Comparison of ENCODE assay signal across 11 cellular contexts in the genomic region with DNA sequence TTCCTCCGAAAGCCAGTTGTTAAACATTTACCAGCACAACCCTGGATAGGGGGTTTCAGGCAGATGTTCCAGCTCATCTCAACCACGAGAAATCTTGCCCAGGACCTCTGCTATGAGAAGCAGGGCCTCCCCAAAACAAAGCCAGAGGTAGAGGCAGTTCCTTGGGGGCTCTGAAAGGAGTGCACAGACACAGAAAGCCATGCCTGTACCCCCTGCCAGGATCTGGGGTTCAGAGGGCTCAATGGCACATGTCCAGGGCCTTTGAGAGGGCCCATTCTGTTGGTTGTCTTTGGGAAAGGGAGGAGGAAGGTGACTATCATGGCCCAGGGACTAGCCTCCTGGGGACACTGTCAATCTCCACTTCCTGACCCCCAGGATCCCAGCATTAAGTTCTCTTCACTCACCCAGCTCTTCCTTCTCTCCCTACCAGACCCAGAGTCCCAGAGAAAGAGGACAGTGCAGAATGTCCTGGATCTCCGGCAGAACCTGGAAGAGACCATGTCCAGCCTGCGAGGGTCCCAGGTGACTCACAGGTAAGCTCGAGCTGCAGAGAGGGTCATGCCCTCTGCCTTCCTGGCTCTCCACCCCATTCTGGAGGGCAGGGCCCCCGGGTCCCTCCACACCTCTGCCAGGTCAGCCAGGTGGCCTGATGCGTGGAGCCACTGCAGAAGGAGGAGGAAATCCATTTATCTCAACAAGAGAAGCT.
A peak's percentile ranks its signal among the peaks of the same experiment; 100 is the strongest.
DNase-seq lines count a peak whose midpoint lies in the region; ATAC-seq, FAIRE-seq and TF ChIP-seq lines count a peak whose summit lies in the region.
"Had no signal": no experiment of that assay in that cellular context is flagged by ENCODE, and none has a peak within 500 bp of the region (broad histone marks: within the 10 kb centered on the region; RNA-seq: fewer than 3 reads in every experiment).

No MANE protein-coding gene starts in this region.

- DNase-seq in Calu3 (no peak), keratinocyte (ENCODE audit: low read depth, low spot score) (no peak), frontal cortex (ENCODE audit: low spot score in 2 of 2) (no peak), SJCRH30 (no peak), 8988T (no peak)
- DNase-seq: NCI-H2081 had no signal

- no TSS peak for BruUV-seq in Calu3 (replicated peaks; lab: Mats Ljungman, UMichigan)

- TF ChIP-seq CTCF in Calu3 (IDR thresholded peaks at IDR 0.05; ENCODE audit: unreplicated experiment) (no peak), keratinocyte (optimal IDR thresholded peaks at IDR 0.05 in 1 of 3, IDR thresholded peaks at IDR 0.05 in 1 of 3, conservative IDR thresholded peaks at IDR 0.05 in 1 of 3; ENCODE audit: extremely low read depth in 1 of 3, insufficient read depth in 2 of 3, low read length in 3 of 3) (no peak)

- H3K36me3 ChIP-seq in keratinocyte (ENCODE audit: control insufficient read depth in 2 of 2, extremely low read depth in 1 of 2, insufficient read depth in 2 of 2, low read length in 2 of 2) (no peaks in the 10 kb centered on the region), skeletal muscle tissue (ENCODE audit: control insufficient read depth in 3 of 3, insufficient read depth in 3 of 3, low read length in 3 of 3) (no peaks in the 10 kb centered on the region), SJCRH30 (peaks cover 23% of the 10 kb centered on the region)

- H3K27me3 ChIP-seq in keratinocyte (ENCODE audit: control insufficient read depth, extremely low read depth, insufficient read depth, low read length): no peaks in the 10 kb centered on the region
- no peaks in the 10 kb centered on the region for H3K27me3 ChIP-seq in skeletal muscle tissue (ENCODE audit: control insufficient read depth in 3 of 3, insufficient read depth in 3 of 3, low read length in 3 of 3)
- no peaks in the 10 kb centered on the region for H3K27me3 ChIP-seq in SJCRH30
- H3K27me3 ChIP-seq: BE2C had no signal

- no peak overlapping the region for H2AFZ ChIP-seq in keratinocyte (ENCODE audit: control insufficient read depth, low read length)

- peak overlapping the region; percentile 99 for H3K27ac ChIP-seq in angular gyrus (ENCODE audit: low read depth, low read length)
- peak overlapping the region; percentile 94 for H3K27ac ChIP-seq in keratinocyte (ENCODE audit: control insufficient read depth, insufficient read depth, low read length)
- H3K27ac ChIP-seq in skeletal muscle tissue (ENCODE audit: low read depth, low read length): peak overlapping the region; percentile 87
- no peak overlapping the region for H3K27ac ChIP-seq in SJCRH30

- no peaks in the 10 kb centered on the region for H4K20me1 ChIP-seq in keratinocyte (ENCODE audit: control insufficient read depth, extremely low read depth, insufficient read depth, low read length)

- dilution Hi-C loops in keratinocyte (cut with MboI; ENCODE audit: extremely low pct_ligation_motif_present, low sequenced_read_pairs): no loop called here

- H3K4me2 ChIP-seq in keratinocyte (ENCODE audit: control insufficient read depth, extremely low read depth, insufficient read depth, low read depth, low read length): peak overlapping the region; percentile 49

- no peak for ATAC-seq in GM21737 (IDR thresholded peaks at IDR 0.05; ENCODE audit: unreplicated experiment)

- peaks cover 25% of the 10 kb centered on the region for H3K4me1 Mint-ChIP-seq in Calu3 (ENCODE audit: low read depth, unreplicated experiment)

- H3K79me2 ChIP-seq in keratinocyte (ENCODE audit: control insufficient read depth, insufficient read depth, low read length): no peaks in the 10 kb centered on the region

- peak overlapping the region; percentile 98 for H3K27ac Mint-ChIP-seq in Calu3 (ENCODE audit: unreplicated experiment)

- H3K9ac ChIP-seq in keratinocyte (ENCODE audit: control insufficient read depth, extremely low read depth, insufficient read depth, low read length) (peak overlapping the region; percentile 62), skeletal muscle tissue (ENCODE audit: low read depth in 1 of 3, low read length in 3 of 3) (peak overlapping the region in 1 of 3 donors; percentile 75)

- no peak overlapping the region for H3K4me3 ChIP-seq in keratinocyte (ENCODE audit: control insufficient read depth in 2 of 3, extremely low read depth in 1 of 3, insufficient read depth in 2 of 3, low read depth in 1 of 3, low read length in 3 of 3)
- peak overlapping the region in 2 of 3 donors; percentile 4 to 38 for H3K4me3 ChIP-seq in skeletal muscle tissue (ENCODE audit: low read length in 3 of 3)
- H3K4me3 ChIP-seq in SJCRH30: no peak overlapping the region

- peaks cover 13% of the 10 kb centered on the region for H3K36me3 Mint-ChIP-seq in Calu3 (ENCODE audit: insufficient read depth, unreplicated experiment)

- FAIRE-seq in keratinocyte (lab: Jason Lieb, UNC): no peak
- no peak for FAIRE-seq in frontal cortex (lab: Jason Lieb, UNC)
- FAIRE-seq: G401.6 had no signal

- intact Hi-C loops in Calu3 (cut with micrococcal nuclease; ENCODE audit: unreplicated experiment): loop anchor here (5.0 kb wide), 1 partner anchor 270 kb away; a partner anchor contains a TSS

- H3K9me3 Mint-ChIP-seq in Calu3 (ENCODE audit: low read depth, unreplicated experiment): no peaks in the 10 kb centered on the region

- H3K9me3 ChIP-seq in keratinocyte (ENCODE audit: control insufficient read depth, low read depth, low read length): no peaks in the 10 kb centered on the region
- H3K9me3 ChIP-seq in skeletal muscle tissue (ENCODE audit: control insufficient read depth in 3 of 3, low read length in 3 of 3): no peaks in the 10 kb centered on the region
- H3K9me3 ChIP-seq in SJCRH30 (replicated peaks): no peaks in the 10 kb centered on the region
- H3K9me3 ChIP-seq: BE2C had no signal

- no peaks in the 10 kb centered on the region for H3K27me3 Mint-ChIP-seq in Calu3 (ENCODE audit: unreplicated experiment)

- H3K9me1 ChIP-seq in keratinocyte (ENCODE audit: control insufficient read depth, extremely low read depth, insufficient read depth, low read length): peaks cover 2% of the 10 kb centered on the region

- CTCF ChIA-PET in Calu3 (lab: Charles Lee): interaction anchor here (1.2 to 4.2 kb wide), 7 partner anchors 27 to 200 kb away, joined by 3 to 57 read pairs (median 4); a partner anchor contains a TSS

- H3K4me1 ChIP-seq in keratinocyte (ENCODE audit: control insufficient read depth, extremely low read depth, insufficient read depth, low read length): peaks cover 67% of the 10 kb centered on the region
- H3K4me1 ChIP-seq in skeletal muscle tissue (ENCODE audit: control insufficient read depth in 3 of 3, insufficient read depth in 3 of 3, low read length in 3 of 3): peaks cover 66 to 70% (median 69%) of the 10 kb centered on the region in 3 donors
- H3K4me1 ChIP-seq in SJCRH30: peaks cover 17% of the 10 kb centered on the region

- peak overlapping the region; percentile 53 for H3K4me3 Mint-ChIP-seq in Calu3 (ENCODE audit: low read depth, unreplicated experiment)

Comparison
In these comparisons a context has a peak if more than half of its experiments do, and no peak if none do; other contexts are left out.
1. H3K4me3 ChIP-seq: peak in skeletal muscle tissue (2 of 3); none in keratinocyte (0 of 3) and SJCRH30 (single experiment).